Comparison of ENCODE assay signal across 8 cellular contexts in genomic region chr10:49534670-49535381, GRCh38. TPM values are rescaled to one million over a fixed set of nuclear protein-coding genes. Genes with fewer than 3 reads are reported as not detected.
A peak's percentile ranks its signal among the peaks of the same experiment; 100 is the strongest.
DNase-seq lines count a peak whose midpoint lies in the region; ATAC-seq and TF ChIP-seq lines count a peak whose summit lies in the region.

No MANE protein-coding gene starts in this region.

- H3K27me3 Mint-ChIP-seq in CD14-positive monocyte (ENCODE audit: low read depth in 3 of 3) = no peaks in the 10 kb centered on the region

- intact Hi-C loops in CD14-positive monocyte (cut with micrococcal nuclease) = no loop called here

- peaks cover 40% of the 10 kb centered on the region for H3K4me1 Mint-ChIP-seq in CD14-positive monocyte

- no peak for TF ChIP-seq CTCF in CD14-positive monocyte (IDR thresholded peaks at IDR 0.05)

- peak; percentile 39 for ATAC-seq in GM19328 (IDR thresholded peaks at IDR 0.05; ENCODE audit: unreplicated experiment)
- peak; percentile 51 for ATAC-seq in HG03196 (IDR thresholded peaks at IDR 0.05; ENCODE audit: unreplicated experiment)

- H3K9me3 Mint-ChIP-seq in CD14-positive monocyte = peaks cover 0 to 1% (median 0%) of the 10 kb centered on the region in 7 donors

- H3K36me3 Mint-ChIP-seq in CD14-positive monocyte = peaks cover 23 to 26% of the 10 kb centered on the region in 2 donors

- peak overlapping the region in 1 of 2 donors; percentile 33 for H3K4me3 Mint-ChIP-seq in CD14-positive monocyte

- H3K27ac Mint-ChIP-seq in CD14-positive monocyte = peak overlapping the region; percentile 60 to 93 (median 90)

- DNase-seq in CD14-positive monocyte (ENCODE audit: low spot score) (peak; percentile 49), amniotic stem cell (lab: John Stamatoyannopoulos, UW) (peak; percentile 57), stromal cell of bone marrow (ENCODE audit: low read depth) (peak; percentile 47), NCI-H82 (lab: John Stamatoyannopoulos, UW) (no peak), HPDE6-E6E7 (ENCODE audit: extremely low spot score) (no peak)
- no peak for DNase-seq in activated CD4-positive, alpha-beta T cell treated with anti-CD3 and anti-CD28 coated beads, Interleukin-2, amount 50 U/mL, for 4 hours

RNA-seq across cellular contexts. Expression of gene ERCC6, which starts 4.1 kb away (rescaled TPM):
- polyA plus RNA-seq in CD14-positive monocyte = 1 to 10 TPM; 5.4 to 6.0 TPM

Comparison
In these comparisons a context has a peak if more than half of its experiments do, and no peak if none do; other contexts are left out.
1. DNase-seq: peak in CD14-positive monocyte (single experiment), amniotic stem cell (single experiment) and stromal cell of bone marrow (single experiment); none in NCI-H82 (single experiment), HPDE6-E6E7 (single experiment) and activated CD4-positive, alpha-beta T cell treated with anti-CD3 and anti-CD28 coated beads, Interleukin-2, amount 50 U/mL, for 4 hours (0 of 2).